ENCODE assay signal across 14 cellular contexts in genomic region chr11:72243567-72244316, GRCh38. TPM values are rescaled to one million over a fixed set of nuclear protein-coding genes. Genes with fewer than 3 reads are reported as not detected.
DNase-seq lines count a peak whose midpoint lies in the region; ATAC-seq, FAIRE-seq and TF ChIP-seq lines count a peak whose summit lies in the region.
"Had no signal": no experiment of that assay in that cellular context is flagged by ENCODE, and none has a peak within 500 bp of the region (broad histone marks: within the 10 kb centered on the region; RNA-seq: fewer than 3 reads in every experiment).

Gene PHOX2A (minus strand): TSS chr11:72244176. CDS start chr11:72244004, 172 bp downstream.

- no peaks in the 10 kb centered on the region for H3K9me3 ChIP-seq in CD8-positive, alpha-beta memory T cell (ENCODE audit: low read length)
- H3K9me3 ChIP-seq in NT2/D1 (ENCODE audit: insufficient read depth, low read length) (no peaks in the 10 kb centered on the region), osteoblast (ENCODE audit: low read depth, low read length) (no peaks in the 10 kb centered on the region), small intestine (ENCODE audit: control insufficient read depth, low read depth) (no peaks in the 10 kb centered on the region)

- CTCF ChIA-PET in CD8-positive, alpha-beta memory T cell (lab: Charles Lee) = interaction anchor here (1.5 kb wide), 1 partner anchor 60 kb away, joined by 3 read pairs; no protein-coding TSS in a partner anchor

- peaks cover 4% of the 10 kb centered on the region for H4K20me1 ChIP-seq in osteoblast (ENCODE audit: insufficient read depth, low read length)

- H3K4me2 ChIP-seq in osteoblast (ENCODE audit: insufficient read depth, low read length) = no peak within 1 kb of the TSS

- ATAC-seq in HG03565 (IDR thresholded peaks at IDR 0.05; ENCODE audit: unreplicated experiment) = no peak

- H3K36me3 Mint-ChIP-seq in CD8-positive, alpha-beta memory T cell = peaks cover 0 to 1% (median 1%) of the 10 kb centered on the region in 3 donors
- no peaks in the 10 kb centered on the region for H3K36me3 Mint-ChIP-seq in glutamatergic neuron (ENCODE audit: unreplicated experiment)

- H3K4me3 ChIP-seq in CD8-positive, alpha-beta memory T cell (ENCODE audit: low read length) = no peak within 1 kb of the TSS
- H3K4me3 ChIP-seq in NT2/D1 (ENCODE audit: insufficient read length, low read depth) (peak within 1 kb of the TSS; percentile 47), osteoblast (ENCODE audit: insufficient read depth, low read length) (no peak within 1 kb of the TSS), small intestine (ENCODE audit: low read depth in 1 of 2, low read length in 2 of 2) (peak within 1 kb of the TSS in 1 of 2 donors; percentile 13)

- H3K4me1 Mint-ChIP-seq in CD8-positive, alpha-beta memory T cell = peaks cover 27 to 39% (median 30%) of the 10 kb centered on the region in 3 donors
- peaks cover 8% of the 10 kb centered on the region for H3K4me1 Mint-ChIP-seq in glutamatergic neuron (ENCODE audit: low read depth, unreplicated experiment)

- no peak for DNase-seq in CD8-positive, alpha-beta memory T cell
- no peak for DNase-seq in NT2/D1 (ENCODE audit: low read depth, low spot score)
- peak; percentile 54 for DNase-seq in glutamatergic neuron
- peak; percentile 77 for DNase-seq in osteoblast (ENCODE audit: insufficient read length, low spot score, missing footprints)
- DNase-seq in HPDE6-E6E7 (ENCODE audit: extremely low spot score) = no peak
- no peak for DNase-seq in H4 (ENCODE audit: low spot score)
- DNase-seq in small intestine = no peak
- DNase-seq: activated CD4-positive, alpha-beta T cell treated with anti-CD3 and anti-CD28 coated beads, Interleukin-2, amount 50 U/mL, for 48 hours; stimulated activated CD8-positive, alpha-beta memory T cell treated with anti-CD3 and anti-CD28 coated beads, Interleukin-4, amount 100 ng/mL, for 48 hours had no signal

- FAIRE-seq in small intestine (lab: Jason Lieb, UNC) = no peak

- no peaks in the 10 kb centered on the region for H3K79me2 ChIP-seq in osteoblast (ENCODE audit: insufficient read depth, low read length)

- H2AFZ ChIP-seq in osteoblast (ENCODE audit: low read length) = no peak within 1 kb of the TSS

- POLR2A ChIA-PET in CD8-positive, alpha-beta memory T cell (lab: Charles Lee) = no interaction called here

- peak within 1 kb of the TSS; percentile 8 to 57 (median 35) for H3K4me3 Mint-ChIP-seq in CD8-positive, alpha-beta memory T cell
- H3K4me3 Mint-ChIP-seq in glutamatergic neuron (ENCODE audit: unreplicated experiment) = peak within 1 kb of the TSS; percentile 90

- H3K27ac Mint-ChIP-seq in CD8-positive, alpha-beta memory T cell = peak within 1 kb of the TSS in 1 of 8 donors; percentile 30
- peak within 1 kb of the TSS; percentile 79 for H3K27ac Mint-ChIP-seq in glutamatergic neuron (ENCODE audit: unreplicated experiment)

- 7 to 18% (median 15%) methylated on average over 44 to 78 of the region's 78 CpGs for WGBS in small intestine, 3 donors

- H3K9me3 Mint-ChIP-seq in CD8-positive, alpha-beta memory T cell = peaks cover 0 to 2% (median 0%) of the 10 kb centered on the region in 5 donors
- peaks cover 4% of the 10 kb centered on the region for H3K9me3 Mint-ChIP-seq in glutamatergic neuron (ENCODE audit: unreplicated experiment)

- H3K9ac ChIP-seq in NT2/D1 (ENCODE audit: insufficient read length, low read depth) = peak within 1 kb of the TSS; percentile 77

- H3K27me3 ChIP-seq in CD8-positive, alpha-beta memory T cell (ENCODE audit: insufficient read depth, low read length, poor library complexity, severe bottlenecking) = peaks cover 60% of the 10 kb centered on the region
- H3K27me3 ChIP-seq in NT2/D1 (ENCODE audit: insufficient read depth, insufficient read length) = peaks cover 27% of the 10 kb centered on the region
- peaks cover 67% of the 10 kb centered on the region for H3K27me3 ChIP-seq in osteoblast (ENCODE audit: insufficient read depth, low read length)
- peaks cover 12 to 38% of the 10 kb centered on the region in 2 donors for H3K27me3 ChIP-seq in small intestine (ENCODE audit: control insufficient read depth in 2 of 2, insufficient read depth in 2 of 2, low read length in 2 of 2)

- no peaks in the 10 kb centered on the region for H3K36me3 ChIP-seq in CD8-positive, alpha-beta memory T cell (ENCODE audit: insufficient read depth, low read length)
- H3K36me3 ChIP-seq in NT2/D1 (ENCODE audit: insufficient read depth, insufficient read length, low read length) (peaks cover 6% of the 10 kb centered on the region), osteoblast (ENCODE audit: insufficient read depth, low read length) (no peaks in the 10 kb centered on the region), small intestine (ENCODE audit: control insufficient read depth in 2 of 2, insufficient read depth in 2 of 2, low read length in 2 of 2) (no peaks in the 10 kb centered on the region)

- no peak for TF ChIP-seq CTCF in glutamatergic neuron (IDR thresholded peaks at IDR 0.05; ENCODE audit: partially characterized antibody, unreplicated experiment)
- TF ChIP-seq CTCF in osteoblast (IDR thresholded peaks at IDR 0.05; ENCODE audit: extremely low read depth, low read depth, low read length) = no peak

- H3K27me3 Mint-ChIP-seq in CD8-positive, alpha-beta memory T cell = peaks cover 42 to 45% of the 10 kb centered on the region in 2 donors
- H3K27me3 Mint-ChIP-seq in glutamatergic neuron (ENCODE audit: unreplicated experiment) = peaks cover 37% of the 10 kb centered on the region

- peaks cover 11% of the 10 kb centered on the region for H3K4me1 ChIP-seq in CD8-positive, alpha-beta memory T cell (ENCODE audit: insufficient read depth, low read length)
- H3K4me1 ChIP-seq in NT2/D1 (ENCODE audit: insufficient read depth, insufficient read length) (peaks cover 6% of the 10 kb centered on the region), osteoblast (ENCODE audit: insufficient read depth, low read length) (peaks cover 8% of the 10 kb centered on the region), small intestine (ENCODE audit: control insufficient read depth in 2 of 2, insufficient read depth in 1 of 2, low read depth in 1 of 2, low read length in 1 of 2) (peaks cover 0 to 2% of the 10 kb centered on the region in 2 donors)

- no peak within 1 kb of the TSS for H3K27ac ChIP-seq in CD8-positive, alpha-beta memory T cell (ENCODE audit: low read depth, low read length)
- H3K27ac ChIP-seq in osteoblast (ENCODE audit: low read depth, low read length) = no peak within 1 kb of the TSS
- no peak within 1 kb of the TSS for H3K27ac ChIP-seq in small intestine (ENCODE audit: low read depth in 1 of 2, low read length in 1 of 2)
- H3K27ac ChIP-seq: skin epidermis had no signal

RNA-seq across cellular contexts. Expression of gene PHOX2A, which starts in this region (rescaled TPM):
- not detected for total RNA-seq in CD8-positive, alpha-beta memory T cell
- polyA plus RNA-seq in CD8-positive, alpha-beta memory T cell = not detected
- 12.0 TPM for total RNA-seq in glutamatergic neuron (ENCODE audit: unreplicated experiment)
- not detected in 2 replicates for total RNA-seq in osteoblast
- not detected in 2 replicates for total RNA-seq in H4 (2014; rRNA removed; shearing (Covaris generic))
- 1 to 10 TPM in 1 of 3 donors, not detected in 2; 3.3 TPM for polyA plus RNA-seq in small intestine
- total RNA-seq: Daoy, liver, RPMI7951 had no signal
- polyA plus RNA-seq: liver had no signal

Comparison
In these comparisons a context has a peak if more than half of its experiments do, and no peak if none do; other contexts are left out.
1. RNA of gene PHOX2A (total RNA-seq): 12.0 TPM in glutamatergic neuron (single experiment); not detected in CD8-positive, alpha-beta memory T cell, not detected in osteoblast and not detected in H4; every median in the first group is over 10 times any median in the second.
2. Peak in DNase-seq in osteoblast; RNA of the gene not detected or under 1 TPM.